ENCODE assay signal across 9 cellular contexts in the genomic region with DNA sequence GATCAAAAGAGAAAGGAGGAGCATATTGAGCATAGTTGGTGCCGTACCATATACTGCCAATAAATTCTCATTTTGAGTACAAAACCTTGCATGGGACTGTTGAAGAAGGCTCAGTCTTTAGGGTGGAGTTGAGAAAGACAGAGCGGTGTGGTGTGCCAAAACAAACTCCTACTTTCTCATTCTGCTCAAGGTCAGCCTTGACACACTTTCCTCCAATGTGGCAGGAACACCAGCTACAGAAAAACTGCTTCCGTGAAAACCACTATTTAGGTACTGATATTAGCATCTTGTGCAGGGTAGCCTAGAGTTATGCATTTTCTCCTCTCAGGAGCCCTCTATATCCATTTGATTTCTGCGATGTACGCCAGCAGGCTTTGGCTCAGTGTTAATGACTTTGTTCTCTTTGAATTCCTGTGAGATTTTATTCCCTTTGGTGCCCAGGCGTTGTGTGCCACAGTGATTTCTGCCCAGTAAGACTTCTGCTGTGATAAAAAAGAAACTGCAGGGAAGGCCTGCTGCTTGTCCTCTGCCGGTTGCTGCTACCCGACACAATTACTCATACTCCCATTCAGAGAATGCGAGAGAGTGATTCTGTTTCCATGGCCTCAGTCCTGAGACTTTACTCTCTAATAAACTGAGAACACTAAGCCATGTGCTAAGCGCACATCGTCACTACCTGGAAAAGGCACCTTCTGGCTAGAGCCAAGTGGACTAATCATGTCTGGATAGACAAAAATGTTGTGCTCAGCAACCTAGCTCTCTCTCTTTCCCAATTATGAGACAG.
DNase-seq lines count a peak whose midpoint lies in the region; TF ChIP-seq lines count a peak whose summit lies in the region.
"Had no signal": no experiment of that assay in that cellular context is flagged by ENCODE, and none has a peak within 500 bp of the region (broad histone marks: within the 10 kb centered on the region; RNA-seq: fewer than 3 reads in every experiment).

No MANE protein-coding gene starts in this region.

- in situ Hi-C loops in astrocyte of the spinal cord (cut with HindIII; ENCODE audit: low sequenced_read_pairs): no loop called here
- in situ Hi-C loops in GM13977 (cut with MboI; ENCODE audit: low pct_unique_long_range_greater_than_20kb, low sequenced_read_pairs, unreplicated experiment): no loop called here

- no peaks in the 10 kb centered on the region for H3K36me3 ChIP-seq in stomach

- peaks cover 0 to 13% (median 11%) of the 10 kb centered on the region in 4 donors for H3K4me1 ChIP-seq in stomach

- TF ChIP-seq EP300 in stomach (IDR thresholded peaks at IDR 0.05): no peak

- peak overlapping the region; percentile 17 to 67 (median 30) for H3K27ac ChIP-seq in stomach

- DNase-seq in HCEC 1CT (peak; percentile 38), astrocyte of the spinal cord (ENCODE audit: low read depth, low spot score) (peak; percentile 64), medulla oblongata (ENCODE audit: extremely low spot score) (peak; percentile 17), stomach (no peak), DMS114 treated with DMSO at 0.1 percent for 48 hours (lab: John Stamatoyannopoulos, UW; ENCODE audit: unreplicated experiment) (no peak), glomerular visceral epithelial cell (ENCODE audit: extremely low spot score) (no peak), GM13977 (ENCODE audit: low spot score) (no peak)
- DNase-seq: NCI-H526 treated with DMSO at 0.1 percent for 48 hours; stimulated activated naive CD4-positive, alpha-beta T cell had no signal

- intact Hi-C loops in stomach (cut with DNase I; ENCODE audit: low total_unique reads): no loop called here

- 43 to 62% (median 55%) methylated on average over 11 of the region's 11 CpGs for WGBS in stomach, 5 donors

- H3K27me3 ChIP-seq in stomach: no peaks in the 10 kb centered on the region

- no peak for TF ChIP-seq POLR2A in stomach (IDR thresholded peaks at IDR 0.05)

- H3K4me3 ChIP-seq in astrocyte of the spinal cord (ENCODE audit: low read depth, low read length): no peak overlapping the region
- H3K4me3 ChIP-seq in stomach: no peak overlapping the region

- no peaks in the 10 kb centered on the region for H3K9me3 ChIP-seq in stomach

- no peak for TF ChIP-seq CTCF in astrocyte of the spinal cord (IDR thresholded peaks at IDR 0.05; ENCODE audit: low read depth, low read length)
- TF ChIP-seq CTCF in stomach (IDR thresholded peaks at IDR 0.05): no peak
- TF ChIP-seq CTCF in GM13977 (IDR thresholded peaks at IDR 0.05; ENCODE audit: extremely low read depth, insufficient read depth, missing control alignments): no peak

Comparison
In these comparisons a context has a peak if more than half of its experiments do, and no peak if none do; other contexts are left out.
1. DNase-seq: peak in HCEC 1CT (single experiment), astrocyte of the spinal cord (single experiment) and medulla oblongata (single experiment); none in stomach (single experiment), DMS114 treated with DMSO at 0.1 percent for 48 hours (single experiment), glomerular visceral epithelial cell (single experiment) and GM13977 (single experiment).